In genomic region chr19:10439588-10439987, GRCh38 we compare ENCODE assay signal across 30 cellular contexts.
"Had no signal": no experiment of that assay in that cellular context is flagged by ENCODE, and none has a peak within 500 bp of the region (broad histone marks: within the 10 kb centered on the region; RNA-seq: fewer than 3 reads in every experiment).

No MANE protein-coding gene starts in this region.

- DNase-seq: activated B cell treated with CpG ODN at 0.5 μM for 24 hours; activated CD4-positive, alpha-beta memory T cell treated with anti-CD3 and anti-CD28 coated beads for 36 hours; activated CD4-positive, alpha-beta T cell treated with anti-CD3 and anti-CD28 coated beads, Interleukin-2, amount 10 ng/mL, durations not matched to agents 24 days and 14 days; activated CD8-positive, alpha-beta memory T cell treated with anti-CD3 and anti-CD28 coated beads, Interleukin-2, amount 10 ng/mL, durations not matched to agents 7 days and 5 days; activated CD8-positive, alpha-beta memory T cell treated with anti-CD3 and anti-CD28 coated beads, Interleukin-2, amount 50 U/mL, for 4 hours; activated CD8-positive, alpha-beta T cell treated with anti-CD3 and anti-CD28 coated beads, Interleukin-2, amount 10 ng/mL, durations not matched to agents 7 days and 5 days; activated effector memory CD4-positive, alpha-beta T cell treated with anti-CD3 and anti-CD28 coated beads, Interleukin-2, amount 50 U/mL, for 16 hours; activated naive CD4-positive, alpha-beta T cell treated with anti-CD3 and anti-CD28 coated beads for 36 hours; activated naive CD8-positive, alpha-beta T cell treated with anti-CD3 and anti-CD28 coated beads for 36 hours; activated naive CD8-positive, alpha-beta T cell treated with anti-CD3 and anti-CD28 coated beads, Interleukin-2, amount 50 U/mL, for 24 hours; activated T-cell treated with anti-CD3 and anti-CD28 coated beads, Interleukin-2, amount 50 U/mL, for 1 hour; activated T-cell treated with anti-CD3 and anti-CD28 coated beads, Interleukin-2, amount 50 U/mL, for 48 hours; adrenal gland; amygdala; aorta; body of pancreas; caudate nucleus; cortex of kidney; dermis blood vessel endothelial cell; effector CD4-positive, alpha-beta T cell; effector memory CD8-positive, alpha-beta T cell; erythroblast; foreskin keratinocyte; T-helper 1 cell; T-helper 17 cell; T1000; WERI-Rb-1 had no signal

- H3K27ac ChIP-seq: adrenal gland, body of pancreas, esophagus muscularis mucosa, foreskin keratinocyte, gastroesophageal sphincter, WERI-Rb-1 had no signal

- H3K27me3 ChIP-seq: adrenal gland, body of pancreas, esophagus muscularis mucosa, foreskin keratinocyte, gastroesophageal sphincter had no signal

- ATAC-seq: activated CD4-positive, CD25-positive, alpha-beta regulatory T cell treated with anti-CD3 and anti-CD28 coated beads, Interleukin-2, amount 50 U/mL, for 24 hours; activated CD8-positive, alpha-beta memory T cell treated with anti-CD3 and anti-CD28 coated beads, Interleukin-2, amount 10 ng/mL, durations not matched to agents 7 days and 5 days; activated CD8-positive, alpha-beta T cell treated with anti-CD3 and anti-CD28 coated beads, Interleukin-2, amount 10 ng/mL, durations not matched to agents 7 days and 5 days; activated naive CD8-positive, alpha-beta T cell treated with anti-CD3 and anti-CD28 coated beads, Interleukin-2, amount 50 U/mL, for 24 hours; body of pancreas; effector memory CD8-positive, alpha-beta T cell; foreskin keratinocyte; gastroesophageal sphincter; T-helper 17 cell had no signal

- H3K9me3 ChIP-seq: adrenal gland, body of pancreas, esophagus muscularis mucosa, gastroesophageal sphincter had no signal

- H3K4me1 ChIP-seq: adrenal gland, body of pancreas, esophagus muscularis mucosa, foreskin keratinocyte, gastroesophageal sphincter had no signal

- H3K36me3 ChIP-seq: adrenal gland, WERI-Rb-1 had no signal

- H3K4me3 ChIP-seq: adrenal gland, body of pancreas, esophagus muscularis mucosa, gastroesophageal sphincter had no signal
